In genomic region chrX:153766098-153766817, GRCh38 we compare ENCODE assay signal across 9 cellular contexts. TPM values are rescaled to one million over a fixed set of nuclear protein-coding genes. Genes with fewer than 3 reads are reported as not detected.
A peak's percentile ranks its signal among the peaks of the same experiment; 100 is the strongest.
DNase-seq lines count a peak whose midpoint lies in the region; ATAC-seq, FAIRE-seq and TF ChIP-seq lines count a peak whose summit lies in the region.
"Had no signal": no experiment of that assay in that cellular context is flagged by ENCODE, and none has a peak within 500 bp of the region (broad histone marks: within the 10 kb centered on the region; RNA-seq: fewer than 3 reads in every experiment).

No MANE protein-coding gene starts in this region.

- H3K9me3 ChIP-seq in A549 (no peaks in the 10 kb centered on the region), RWPE2 (ENCODE audit: severe bottlenecking) (no peaks in the 10 kb centered on the region), breast epithelium (peaks cover 0 to 3% of the 10 kb centered on the region in 2 donors), testis (no peaks in the 10 kb centered on the region)

- H3K9me3 Mint-ChIP-seq in nephron progenitor cell = peaks cover 43% of the 10 kb centered on the region

- H3K27me3 ChIP-seq in RWPE2 (ENCODE audit: insufficient read depth, poor library complexity, severe bottlenecking) (no peaks in the 10 kb centered on the region), breast epithelium (peaks cover 0 to 48% of the 10 kb centered on the region in 2 donors), testis (no peaks in the 10 kb centered on the region)

- TF ChIP-seq CTCF in A549 (IDR thresholded peaks at IDR 0.05) (no peak), RWPE2 (IDR thresholded peaks at IDR 0.05; ENCODE audit: poor library complexity, severe bottlenecking) (no peak), breast epithelium (IDR thresholded peaks at IDR 0.05) (no peak), testis (IDR thresholded peaks at IDR 0.05) (no peak), nephron progenitor cell (IDR thresholded peaks at IDR 0.05) (no peak)

- H3K27me3 Mint-ChIP-seq in nephron progenitor cell (ENCODE audit: low read depth, poor library complexity) = peaks cover 6% of the 10 kb centered on the region

- POLR2A ChIA-PET in A549 (lab: Yijun Ruan, JAX) = interaction anchor here (0.9 to 1.2 kb wide), 4 partner anchors 17 to 162 kb away, joined by 3 to 4 read pairs (median 3); partner anchors contain the start of gene SSR4

- no peaks in the 10 kb centered on the region for H3K36me3 Mint-ChIP-seq in nephron progenitor cell (ENCODE audit: low read depth)

- TF ChIP-seq POLR2A in A549 (IDR thresholded peaks at IDR 0.05; ENCODE audit: low read length) (no peak), breast epithelium (IDR thresholded peaks at IDR 0.05) (no peak), testis (IDR thresholded peaks at IDR 0.05) (no peak)

- DNase-seq in A549 (ENCODE audit: low read depth in 1 of 2, low spot score in 1 of 2) = peak in 1 of 2 experiments; percentile 30
- peak; percentile 20 for DNase-seq in GOT3 (lab: John Stamatoyannopoulos, UW)
- DNase-seq in RWPE2 (ENCODE audit: low spot score) = peak; percentile 56
- no peak for DNase-seq in breast epithelium (ENCODE audit: low spot score in 2 of 2)
- DNase-seq in midbrain (lab: John Stamatoyannopoulos, UW) = peak; percentile 59
- DNase-seq in testis = no peak
- no peak for DNase-seq in nephron progenitor cell

- H3K4me3 Mint-ChIP-seq in nephron progenitor cell = no peak overlapping the region

- intact Hi-C loops in breast epithelium (cut with DNase I; ENCODE audit: low total_unique reads) (no loop called here), testis (cut with DNase I; ENCODE audit: low total_unique reads) (loop anchor here (10.0 kb wide), 1 partner anchor 189 kb away; no protein-coding TSS in a partner anchor)

- H3K4me1 Mint-ChIP-seq in nephron progenitor cell = peaks cover 7% of the 10 kb centered on the region

- H3K4me1 ChIP-seq in A549 (peaks cover 16% of the 10 kb centered on the region; the same call in 2 of the 3 replicates), RWPE2 (ENCODE audit: insufficient read depth, poor library complexity, severe bottlenecking) (no peaks in the 10 kb centered on the region), breast epithelium (no peaks in the 10 kb centered on the region), testis (peaks cover 14% of the 10 kb centered on the region)

- H3K4me2 ChIP-seq in A549 = peak overlapping the region; percentile 54

- no peak overlapping the region for H3K27ac Mint-ChIP-seq in nephron progenitor cell

- CTCF ChIA-PET in A549 (lab: Yijun Ruan, JAX) = interaction anchor here (1.1 to 4.3 kb wide), 5 partner anchors 16 to 188 kb away, joined by 4 to 17 read pairs (median 7); no protein-coding TSS in a partner anchor

- ATAC-seq in A549 (peak; percentile 39 to 51; a peak in 5 of 6 replicates), RWPE2 (ENCODE audit: low read depth) (peak; percentile 71), GM18873 (IDR thresholded peaks at IDR 0.05; ENCODE audit: low FRiP score, unreplicated experiment) (no peak)

- TF ChIP-seq EP300 in A549 (IDR thresholded peaks at IDR 0.05) = no peak

- FAIRE-seq in A549 (lab: Jason Lieb, UNC) = no peak

- no peak overlapping the region for H3K4me3 ChIP-seq in A549
- peak overlapping the region; percentile 31 for H3K4me3 ChIP-seq in RWPE2 (ENCODE audit: severe bottlenecking)
- H3K4me3 ChIP-seq in breast epithelium = peak overlapping the region in 2 of 3 donors; percentile 40 to 56
- no peak overlapping the region for H3K4me3 ChIP-seq in testis

- WGBS in A549 (ENCODE audit: missing lambda C conversion rate) = 50% methylated on average over 17 of the region's 21 CpGs
- 34 to 47% methylated on average over 11 to 20 of the region's 21 CpGs for WGBS in testis, 2 donors

- peak overlapping the region; percentile 24 to 80; a peak in 4 of 6 replicates for H3K27ac ChIP-seq in A549
- H3K27ac ChIP-seq in RWPE2 (ENCODE audit: poor library complexity, severe bottlenecking) = peak overlapping the region; percentile 75
- peak overlapping the region; percentile 66 to 83 for H3K27ac ChIP-seq in breast epithelium
- peak overlapping the region; percentile 72 for H3K27ac ChIP-seq in testis

- no peak for TF ChIP-seq RAD21 in A549 (conservative IDR thresholded peaks at IDR 0.05 in 1 of 2, IDR thresholded peaks at IDR 0.05 in 1 of 2)

- H3K36me3 ChIP-seq in RWPE2 (ENCODE audit: low read depth) = no peaks in the 10 kb centered on the region
- no peaks in the 10 kb centered on the region for H3K36me3 ChIP-seq in breast epithelium
- H3K36me3 ChIP-seq in testis (ENCODE audit: low read depth, missing control alignments) = no peaks in the 10 kb centered on the region

TF ChIP-seq in A549, 52 proteins besides CTCF, POLR2A, EP300 and RAD21:
- TF ChIP-seq MYC (IDR thresholded peaks at IDR 0.05; ENCODE audit: borderline replicate concordance, low read length) (no peak), FOSL2 (IDR thresholded peaks at IDR 0.05) (no peak), FOSL2 (CRISPR knock-in tag; IDR thresholded peaks at IDR 0.05) (peak; percentile 21; the same call in 1 of the 2 replicates), SMC3 (IDR thresholded peaks at IDR 0.05) (no peak)

RNA-seq across cellular contexts. Expression of gene PLXNB3, which starts 2.2 kb away (rescaled TPM):
- polyA plus RNA-seq in A549 (2011; rRNA removed) (1.1 and 1.2 TPM in 2 replicates), A549 (2017; fragmentation: RNase III; extraction: RNeasy Plus Mini Kit Qiagen cat#74134 plus additional on column Dnase treatment) (2.5 to 3.9 TPM (median 3.1 TPM) in 3 replicates), testis (ENCODE audit: insufficient read depth, low read depth, low replicate concordance) (28.0 TPM)
- 4.1 and 5.5 TPM in 2 replicates for polyA plus RNA-seq in A549 (2012; cell fraction: cytosol; rRNA removed)
- 16.1 and 22.5 TPM in 2 replicates for polyA plus RNA-seq in A549 (2012; cell fraction: nucleus; rRNA removed)
- 2.0 and 3.2 TPM in 2 replicates for polyA minus RNA-seq in A549 (2011; rRNA and poly(A)+ RNA removed)
- total RNA-seq in breast epithelium (10 to 100 TPM; 12.3 to 17.9 (median 13.4) TPM), testis (10 to 100 TPM; 49.3 to 57.9 TPM)

RNA-seq across cellular contexts. Expression of gene SRPK3, which starts 14.6 kb away (rescaled TPM):
- not detected in 2 replicates for polyA plus RNA-seq in A549 (2011; rRNA removed)
- 0.04 and 0.08 TPM in 2 replicates for polyA plus RNA-seq in A549 (2012; cell fraction: cytosol; rRNA removed)
- polyA plus RNA-seq in A549 (2012; cell fraction: nucleus; rRNA removed) = 0.17 and 0.35 TPM in 2 replicates
- polyA plus RNA-seq in A549 (2017; fragmentation: RNase III; extraction: RNeasy Plus Mini Kit Qiagen cat#74134 plus additional on column Dnase treatment) = 0.03 to 0.08 TPM (median 0.05 TPM) in 3 replicates
- not detected in 2 replicates for polyA minus RNA-seq in A549 (2011; rRNA and poly(A)+ RNA removed)
- total RNA-seq in breast epithelium = 1 to 10 TPM in 2 of 3 donors, under 1 TPM in 1; 0.33 to 1.5 (median 1.3) TPM
- 1 to 10 TPM in 1 of 2 donors, under 1 TPM in 1; 0.62 to 2.2 TPM for total RNA-seq in testis
- polyA plus RNA-seq in testis (ENCODE audit: insufficient read depth, low read depth, low replicate concordance) = 1.3 TPM
- total RNA-seq: glomerular endothelial cell had no signal

RNA-seq across cellular contexts. Expression of gene IDH3G, which starts 27.9 kb away (rescaled TPM):
- polyA plus RNA-seq in A549 (2011; rRNA removed) (45.6 and 50.7 TPM in 2 replicates), A549 (2017; fragmentation: RNase III; extraction: RNeasy Plus Mini Kit Qiagen cat#74134 plus additional on column Dnase treatment) (58.5 to 60.3 TPM (median 59.9 TPM) in 3 replicates), testis (ENCODE audit: insufficient read depth, low read depth, low replicate concordance) (52.4 TPM)
- 115 and 121 TPM in 2 replicates for polyA plus RNA-seq in A549 (2012; cell fraction: cytosol; rRNA removed)
- polyA plus RNA-seq in A549 (2012; cell fraction: nucleus; rRNA removed) = 209 and 300 TPM in 2 replicates
- polyA minus RNA-seq in A549 (2011; rRNA and poly(A)+ RNA removed) = 102 and 107 TPM in 2 replicates
- total RNA-seq in breast epithelium (10 to 100 TPM; 75.4 to 91.5 (median 76.5) TPM), testis (10 to 100 TPM; 74.9 to 83.1 TPM)

RNA-seq across cellular contexts. Expression of gene SSR4, which starts 28.2 kb away (rescaled TPM):
- polyA plus RNA-seq in A549 (2011; rRNA removed) = 212 and 293 TPM in 2 replicates
- polyA plus RNA-seq in A549 (2012; cell fraction: cytosol; rRNA removed) = 446 and 484 TPM in 2 replicates
- 340 and 444 TPM in 2 replicates for polyA plus RNA-seq in A549 (2012; cell fraction: nucleus; rRNA removed)
- polyA plus RNA-seq in A549 (2017; fragmentation: RNase III; extraction: RNeasy Plus Mini Kit Qiagen cat#74134 plus additional on column Dnase treatment) = 347 to 354 TPM (median 352 TPM) in 3 replicates
- 139 and 189 TPM in 2 replicates for polyA minus RNA-seq in A549 (2011; rRNA and poly(A)+ RNA removed)
- 100 to 1,000 TPM; 112 to 252 (median 182) TPM for total RNA-seq in breast epithelium
- total RNA-seq in testis = 100 to 1,000 TPM; 246 to 294 TPM
- 275 TPM for polyA plus RNA-seq in testis (ENCODE audit: insufficient read depth, low read depth, low replicate concordance)

RNA-seq across cellular contexts. Expression of gene ABCD1, which starts 41.6 kb away (rescaled TPM):
- 1.7 and 1.8 TPM in 2 replicates for polyA plus RNA-seq in A549 (2011; rRNA removed)
- 3.0 and 3.8 TPM in 2 replicates for polyA plus RNA-seq in A549 (2012; cell fraction: cytosol; rRNA removed)
- polyA plus RNA-seq in A549 (2012; cell fraction: nucleus; rRNA removed) = 10.0 and 12.8 TPM in 2 replicates
- 3.3 to 5.1 TPM (median 3.8 TPM) in 3 replicates for polyA plus RNA-seq in A549 (2017; fragmentation: RNase III; extraction: RNeasy Plus Mini Kit Qiagen cat#74134 plus additional on column Dnase treatment)
- 2.1 and 4.0 TPM in 2 replicates for polyA minus RNA-seq in A549 (2011; rRNA and poly(A)+ RNA removed)
- total RNA-seq in breast epithelium = 10 to 100 TPM; 10.2 to 27.8 (median 10.5) TPM
- 100 to 1,000 TPM in 1 of 2 donors, 10 to 100 TPM in 1; 84.4 to 112 TPM for total RNA-seq in testis
- 34.3 TPM for polyA plus RNA-seq in testis (ENCODE audit: insufficient read depth, low read depth, low replicate concordance)

Comparison
In these comparisons a context has a peak if more than half of its experiments do, and no peak if none do; other contexts are left out.
1. DNase-seq: peak in GOT3 (single experiment), RWPE2 (single experiment) and midbrain (single experiment); none in breast epithelium (0 of 2), testis (single experiment) and nephron progenitor cell (single experiment).
2. H3K4me3 ChIP-seq: peak in RWPE2 (single experiment) and breast epithelium (2 of 3); none in A549 (single experiment) and testis (0 of 2).
3. Peak in every context shown above with its lines, with median percentiles within 50 percentile points of each other: H3K27ac ChIP-seq.